ENCODE assay signal across 13 cellular contexts in the genomic region with DNA sequence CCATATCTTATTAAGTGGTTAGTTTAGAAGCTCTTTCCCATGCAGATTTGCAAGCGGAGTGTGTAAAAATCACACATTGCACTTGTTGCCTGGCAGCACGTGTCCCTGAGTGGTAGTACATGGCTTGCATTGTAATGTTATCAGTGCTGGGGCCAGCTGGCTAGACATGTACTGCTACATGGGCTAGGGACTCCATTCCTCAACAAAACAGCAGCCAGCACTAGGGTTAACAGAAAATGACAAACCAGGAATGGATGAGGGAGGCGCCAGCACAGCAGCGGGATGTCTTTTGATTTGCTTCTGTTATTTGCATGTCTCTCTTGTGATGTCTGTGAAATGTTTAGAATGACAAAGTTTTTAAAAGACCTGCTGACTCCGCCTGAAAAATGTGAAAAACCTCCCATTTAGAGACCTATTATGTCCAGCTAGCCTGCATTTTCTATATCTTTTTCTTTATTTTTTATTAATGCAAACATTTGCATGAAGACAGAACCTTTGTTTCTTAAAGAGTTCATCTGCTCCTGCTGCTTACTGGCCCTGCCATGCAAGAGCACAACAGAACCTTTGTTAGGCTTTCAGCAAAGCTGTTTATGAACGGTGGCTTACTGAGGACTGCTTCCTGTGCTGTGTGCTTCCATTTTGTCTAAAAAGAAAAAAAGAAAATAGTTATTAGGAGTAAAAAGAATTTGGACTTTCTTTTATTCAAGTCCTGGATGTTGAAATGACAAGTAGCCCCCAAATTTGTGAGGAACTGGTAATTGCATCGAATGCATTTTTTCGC. TPM values are rescaled to one million over a fixed set of nuclear protein-coding genes. Genes with fewer than 3 reads are reported as not detected.
DNase-seq lines count a peak whose midpoint lies in the region; FAIRE-seq lines count a peak whose summit lies in the region.
"Had no signal": no experiment of that assay in that cellular context is flagged by ENCODE, and none has a peak within 500 bp of the region (broad histone marks: within the 10 kb centered on the region; RNA-seq: fewer than 3 reads in every experiment).

No MANE protein-coding gene starts in this region.

- H3K9me3 ChIP-seq in small intestine (ENCODE audit: control insufficient read depth, low read depth): no peaks in the 10 kb centered on the region
- H3K9me3 ChIP-seq: Caco-2 had no signal

- 76 to 89% (median 86%) methylated on average over 8 of the region's 8 CpGs for WGBS in small intestine, 3 donors

- H3K27me3 ChIP-seq in small intestine (ENCODE audit: control insufficient read depth in 2 of 2, insufficient read depth in 2 of 2, low read length in 2 of 2): no peaks in the 10 kb centered on the region

- FAIRE-seq in small intestine (lab: Jason Lieb, UNC): no peak
- FAIRE-seq: colon, frontal cortex had no signal

- peaks cover 2 to 5% of the 10 kb centered on the region in 2 donors for H3K4me1 ChIP-seq in small intestine (ENCODE audit: control insufficient read depth in 2 of 2, insufficient read depth in 1 of 2, low read depth in 1 of 2, low read length in 1 of 2)

- H3K27ac ChIP-seq in small intestine (ENCODE audit: low read depth in 1 of 2, low read length in 1 of 2): no peak overlapping the region

- DNase-seq in ELF-1 (ENCODE audit: low read depth, low spot score) (peak; percentile 65), NCI-H526 treated with DMSO at 0.1 percent for 48 hours (lab: John Stamatoyannopoulos, UW) (peak; percentile 98), globus pallidus (ENCODE audit: low spot score) (peak; percentile 89), occipital lobe (lab: John Stamatoyannopoulos, UW) (peak; percentile 10), activated T-cell treated with anti-CD3 and anti-CD28 coated beads for 4 hours (no peak), NCI-H1694 (lab: John Stamatoyannopoulos, UW) (no peak), small intestine (no peak), NOMO-1 (lab: John Stamatoyannopoulos, UW; ENCODE audit: unreplicated experiment in 2 of 2) (no peak)
- DNase-seq: Caco-2; NCI-H1092; stimulated activated naive CD4-positive, alpha-beta T cell treated with Interleukin-2 at 50 U/mL for 16 hours had no signal

- peaks cover 0 to under 1% of the 10 kb centered on the region in 2 donors for H3K36me3 ChIP-seq in small intestine (ENCODE audit: control insufficient read depth in 2 of 2, insufficient read depth in 2 of 2, low read length in 2 of 2)

- H3K4me3 ChIP-seq in small intestine (ENCODE audit: low read depth in 1 of 2, low read length in 2 of 2): no peak overlapping the region

RNA-seq across cellular contexts. Expression of a gene that starts 40.7 kb away (rescaled TPM):
- 42.6 TPM for total RNA-seq in occipital lobe
- polyA plus RNA-seq in small intestine: 10 to 100 TPM; 15.1 to 22.7 (median 18.3) TPM

RNA-seq across cellular contexts. Expression of a gene that starts 58.9 kb away (rescaled TPM):
- 8.3 TPM for total RNA-seq in occipital lobe
- 10 to 100 TPM in 2 of 3 donors, 1 to 10 TPM in 1; 2.2 to 15.2 (median 10.5) TPM for polyA plus RNA-seq in small intestine

Comparison
In these comparisons a context has a peak if more than half of its experiments do, and no peak if none do; other contexts are left out.
1. DNase-seq: peak in ELF-1 (single experiment), NCI-H526 treated with DMSO at 0.1 percent for 48 hours (single experiment), globus pallidus (single experiment) and occipital lobe (single experiment); none in activated T-cell treated with anti-CD3 and anti-CD28 coated beads for 4 hours (single experiment), NCI-H1694 (single experiment), small intestine (single experiment) and NOMO-1 (0 of 2).